ENCODE assay signal across 20 cellular contexts in the genomic region with DNA sequence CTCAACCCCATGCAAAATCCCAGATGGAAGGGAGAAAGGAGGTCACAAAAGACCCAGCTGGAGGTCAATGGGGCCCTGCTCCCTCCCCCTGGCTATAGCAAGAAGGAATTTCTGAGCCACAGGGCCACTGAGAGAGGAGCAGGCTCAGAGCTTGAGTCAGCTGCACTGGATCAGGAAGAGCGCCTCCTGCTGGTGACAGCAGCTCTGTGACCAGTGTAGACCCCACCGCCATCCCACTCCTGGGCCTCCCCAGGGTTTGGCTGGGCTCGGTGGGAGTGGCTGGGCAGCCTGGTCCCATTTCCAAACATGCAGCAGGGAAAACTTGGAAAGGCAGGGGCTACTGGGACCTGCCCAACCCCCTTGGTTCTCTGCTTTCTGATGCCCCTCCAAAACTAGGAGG. TPM values are rescaled to one million over a fixed set of nuclear protein-coding genes. Genes with fewer than 3 reads are reported as not detected.
A peak's percentile ranks its signal among the peaks of the same experiment; 100 is the strongest.
DNase-seq lines count a peak whose midpoint lies in the region; ATAC-seq and TF ChIP-seq lines count a peak whose summit lies in the region.
"Had no signal": no experiment of that assay in that cellular context is flagged by ENCODE, and none has a peak within 500 bp of the region (broad histone marks: within the 10 kb centered on the region; RNA-seq: fewer than 3 reads in every experiment).

No MANE protein-coding gene starts in this region.

- H3K79me2 ChIP-seq in H9 (ENCODE audit: insufficient read depth, low read length), result no peaks in the 10 kb centered on the region

- POLR2A ChIA-PET in WTC11 (lab: Charles Lee), result interaction anchor here (1.0 kb wide), 1 partner anchor 9 kb away, joined by 4 read pairs; no protein-coding TSS in a partner anchor
- POLR2A ChIA-PET in CD8-positive, alpha-beta memory T cell (lab: Charles Lee), result no interaction called here

- no peak overlapping the region for H4K8ac ChIP-seq in H9 (replicated peaks; ENCODE audit: insufficient read length, low read depth, low read length)

- no peak overlapping the region for H3K27ac Mint-ChIP-seq in H9
- H3K27ac Mint-ChIP-seq in WTC11, result no peak overlapping the region
- no peak overlapping the region for H3K27ac Mint-ChIP-seq in CD8-positive, alpha-beta memory T cell
- H3K27ac Mint-ChIP-seq: activated CD4-positive, alpha-beta T cell treated with anti-CD3 and anti-CD28 coated beads, Interleukin-2, amount 10 ng/mL, durations not matched to agents 24 days and 14 days; activated T-helper 1 cell treated with anti-CD3 and anti-CD28 coated beads, Interleukin-12 subunit alpha, Interleukin-12 subunit beta, Interleukin-2, Interleukin-4 antibody, amounts not matched to agents 30 ng/mL and 10 ng/mL and 1 ng/mL, durations not matched to agents 14 hours and 24 hours and 36 hours had no signal

- no peak overlapping the region for H2BK20ac ChIP-seq in H9 (ENCODE audit: low read depth, low read length, poor library complexity, severe bottlenecking)

- H3K14ac ChIP-seq in H9 (ENCODE audit: insufficient read depth, low read length), result no peak overlapping the region

- H3K4ac ChIP-seq in H9 (ENCODE audit: low read depth, low read length), result no peak overlapping the region

- H3K27ac ChIP-seq in H9 (ENCODE audit: insufficient read length, low read depth, low read length) (no peak overlapping the region), lower lobe of right lung (no peak overlapping the region)
- no peak overlapping the region for H3K27ac ChIP-seq in CD8-positive, alpha-beta memory T cell (ENCODE audit: low read depth, low read length)
- H3K27ac ChIP-seq: BLaER1 treated with 17β-estradiol and CSF1 and Interleukin-3, amounts not matched to agents 10 nM and 100 nM had no signal

- H3K36me3 ChIP-seq in kidney epithelial cell (ENCODE audit: control insufficient read depth, insufficient read depth, low read length) (no peaks in the 10 kb centered on the region), lower lobe of right lung (no peaks in the 10 kb centered on the region)
- H3K36me3 ChIP-seq in CD8-positive, alpha-beta memory T cell (ENCODE audit: insufficient read depth, low read length), result no peaks in the 10 kb centered on the region
- H3K36me3 ChIP-seq: BLaER1 treated with 17β-estradiol and CSF1 and Interleukin-3, amounts not matched to agents 10 nM and 100 nM had no signal

- H2BK5ac ChIP-seq in H9 (ENCODE audit: insufficient read length, low read length), result no peak overlapping the region

- H4K91ac ChIP-seq in H9 (ENCODE audit: insufficient read length, low read depth, low read length), result no peak overlapping the region

- H3K56ac ChIP-seq in H9 (ENCODE audit: insufficient read length, low read depth, low read length), result no peak overlapping the region

- H2AK5ac ChIP-seq in H9 (ENCODE audit: insufficient read length, low read length), result no peak overlapping the region

- H3K4me1 Mint-ChIP-seq in H9 (peaks cover 21 to 31% of the 10 kb centered on the region in 2 experiments), WTC11 (peaks cover 25% of the 10 kb centered on the region)
- H3K4me1 Mint-ChIP-seq in CD8-positive, alpha-beta memory T cell, result peaks cover 0 to 1% (median under 1%) of the 10 kb centered on the region in 3 donors
- H3K4me1 Mint-ChIP-seq: activated CD4-positive, alpha-beta T cell treated with anti-CD3 and anti-CD28 coated beads, Interleukin-2, amount 10 ng/mL, durations not matched to agents 24 days and 14 days had no signal

- no peak overlapping the region for H2BK12ac ChIP-seq in H9 (ENCODE audit: insufficient read length, low read depth, low read length)

- H3K4me3 ChIP-seq in kidney epithelial cell (ENCODE audit: low read depth, low read length), result no peak overlapping the region
- no peak overlapping the region for H3K4me3 ChIP-seq in CD8-positive, alpha-beta memory T cell (ENCODE audit: low read length)
- H3K4me3 ChIP-seq in lower lobe of right lung, result no peak overlapping the region
- H3K4me3 ChIP-seq: BLaER1 treated with 17β-estradiol and CSF1 and Interleukin-3, amounts not matched to agents 10 nM and 100 nM had no signal

- TF ChIP-seq CTCF in H9 (conservative IDR thresholded peaks at IDR 0.05), result peak; percentile 75
- TF ChIP-seq CTCF in WTC11 (IDR thresholded peaks at IDR 0.05), result peak; percentile 57; the same call in 1 of the 2 replicates
- peak; percentile 24 for TF ChIP-seq CTCF in kidney epithelial cell (IDR thresholded peaks at IDR 0.05; ENCODE audit: insufficient read depth, low read length, poor library complexity, severe bottlenecking)
- TF ChIP-seq CTCF in lower lobe of right lung (IDR thresholded peaks at IDR 0.05), result no peak

- H2BK120ac ChIP-seq in H9 (ENCODE audit: low read depth, low read length, poor library complexity, severe bottlenecking), result no peak overlapping the region

- H3K4me3 Mint-ChIP-seq in H9 (no peak overlapping the region), WTC11 (no peak overlapping the region)
- no peak overlapping the region for H3K4me3 Mint-ChIP-seq in CD8-positive, alpha-beta memory T cell
- H3K4me3 Mint-ChIP-seq: activated CD4-positive, alpha-beta T cell treated with anti-CD3 and anti-CD28 coated beads, Interleukin-2, amount 10 ng/mL, durations not matched to agents 24 days and 14 days; activated T-helper 1 cell treated with anti-CD3 and anti-CD28 coated beads, Interleukin-12 subunit alpha, Interleukin-12 subunit beta, Interleukin-2, Interleukin-4 antibody, amounts not matched to agents 30 ng/mL and 10 ng/mL and 1 ng/mL, durations not matched to agents 14 hours and 24 hours and 36 hours had no signal

- H3K23me2 ChIP-seq in H9 (ENCODE audit: insufficient read length, low read depth, low read length, poor library complexity, severe bottlenecking), result no peaks in the 10 kb centered on the region

- H3K36me3 Mint-ChIP-seq in H9 (ENCODE audit: insufficient read depth in 1 of 3, low read depth in 3 of 3) (no peaks in the 10 kb centered on the region), WTC11 (no peaks in the 10 kb centered on the region)
- no peaks in the 10 kb centered on the region for H3K36me3 Mint-ChIP-seq in CD8-positive, alpha-beta memory T cell

- H4K5ac ChIP-seq in H9 (ENCODE audit: insufficient read length, low read depth, low read length), result no peak overlapping the region

- H2BK15ac ChIP-seq in H9 (ENCODE audit: low read depth, low read length), result no peak overlapping the region

- ATAC-seq in WTC11 (peak; percentile 93), lower lobe of right lung (no peak)

- H3T11ph ChIP-seq in H9 (ENCODE audit: low read length), result no peak overlapping the region

- intact Hi-C loops in lower lobe of right lung (cut with DNase I), result no loop called here

- H3K4me1 ChIP-seq in H9 (ENCODE audit: insufficient read depth, low read length), result no peaks in the 10 kb centered on the region
- H3K4me1 ChIP-seq in CD8-positive, alpha-beta memory T cell (ENCODE audit: insufficient read depth, low read length), result peaks cover 2% of the 10 kb centered on the region
- H3K4me1 ChIP-seq in lower lobe of right lung, result no peaks in the 10 kb centered on the region
- H3K4me1 ChIP-seq: BLaER1 treated with 17β-estradiol and CSF1 and Interleukin-3, amounts not matched to agents 10 nM and 100 nM had no signal

- no peak overlapping the region for H3K9ac ChIP-seq in H9 (ENCODE audit: extremely low read depth, insufficient read length, low read length)
- H3K9ac ChIP-seq: BLaER1 treated with 17β-estradiol and CSF1 and Interleukin-3, amounts not matched to agents 10 nM and 100 nM had no signal

- no peaks in the 10 kb centered on the region for H3K9me3 ChIP-seq in H9 (ENCODE audit: control insufficient read depth, low read depth, low read length)
- no peaks in the 10 kb centered on the region for H3K9me3 ChIP-seq in CD8-positive, alpha-beta memory T cell (ENCODE audit: low read length)
- H3K9me3 ChIP-seq in lower lobe of right lung, result no peaks in the 10 kb centered on the region
- H3K9me3 ChIP-seq: BLaER1 treated with 17β-estradiol and CSF1 and Interleukin-3, amounts not matched to agents 10 nM and 100 nM had no signal

- H2AFZ ChIP-seq in H9 (ENCODE audit: low read length), result no peak overlapping the region

- no peaks in the 10 kb centered on the region for H3K9me3 Mint-ChIP-seq in H9
- no peaks in the 10 kb centered on the region for H3K9me3 Mint-ChIP-seq in WTC11
- no peaks in the 10 kb centered on the region for H3K9me3 Mint-ChIP-seq in CD8-positive, alpha-beta memory T cell
- H3K9me3 Mint-ChIP-seq: activated CD4-positive, alpha-beta T cell treated with anti-CD3 and anti-CD28 coated beads, Interleukin-2, amount 10 ng/mL, durations not matched to agents 24 days and 14 days; activated T-helper 1 cell treated with anti-CD3 and anti-CD28 coated beads, Interleukin-12 subunit alpha, Interleukin-12 subunit beta, Interleukin-2, Interleukin-4 antibody, amounts not matched to agents 30 ng/mL and 10 ng/mL and 1 ng/mL, durations not matched to agents 14 hours and 24 hours and 36 hours had no signal

- no peaks in the 10 kb centered on the region for H3K79me1 ChIP-seq in H9 (ENCODE audit: insufficient read depth, low read depth, low read length, poor library complexity, severe bottlenecking)

- WGBS in H9 (ENCODE audit: extremely low coverage, insufficient read length, low lambda C conversion rate), result no CpG with 5 or more reads among the region's 3 CpGs

- H3K27me3 Mint-ChIP-seq in H9 (ENCODE audit: low read depth), result peaks cover 21% of the 10 kb centered on the region
- H3K27me3 Mint-ChIP-seq in WTC11 (ENCODE audit: low read depth), result peaks cover 12% of the 10 kb centered on the region
- peaks cover 33 to 41% of the 10 kb centered on the region in 2 donors for H3K27me3 Mint-ChIP-seq in CD8-positive, alpha-beta memory T cell

- CTCF ChIA-PET in WTC11 (lab: Charles Lee), result interaction anchor here (0.6 to 3.1 kb wide), 16 partner anchors 9 to 227 kb away, joined by 3 to 37 read pairs (median 4); a partner anchor contains a TSS
- CTCF ChIA-PET in CD8-positive, alpha-beta memory T cell (lab: Charles Lee), result interaction anchor here (0.9 kb wide), 1 partner anchor 96 kb away, joined by 3 read pairs; no protein-coding TSS in a partner anchor

- H4K20me1 ChIP-seq in H9 (ENCODE audit: control insufficient read depth, insufficient read depth, insufficient read length), result no peaks in the 10 kb centered on the region
- H4K20me1 ChIP-seq: BLaER1 treated with 17β-estradiol and CSF1 and Interleukin-3, amounts not matched to agents 10 nM and 100 nM had no signal

- no peak overlapping the region for H3K18ac ChIP-seq in H9 (ENCODE audit: insufficient read length, low read depth, low read length)

- peak; percentile 2 for DNase-seq in COLO668 (lab: John Stamatoyannopoulos, UW; ENCODE audit: unreplicated experiment)
- DNase-seq in H9, result peak; percentile 50
- peak; percentile 40 for DNase-seq in WTC11 (ENCODE audit: low spot score)
- DNase-seq in kidney epithelial cell (ENCODE audit: low read depth), result no peak
- DNase-seq in CD8-positive, alpha-beta memory T cell, result no peak
- no peak for DNase-seq in anterior cingulate cortex (lab: John Stamatoyannopoulos, UW)
- no peak for DNase-seq in lower lobe of right lung
- DNase-seq in activated naive CD4-positive, alpha-beta T cell treated with anti-CD3 and anti-CD28 coated beads, Interleukin-2, amount 50 U/mL, for 16 hours, result no peak
- DNase-seq: activated CD4-positive, alpha-beta T cell treated with anti-CD3 and anti-CD28 coated beads, Interleukin-2, amount 10 ng/mL, durations not matched to agents 24 days and 14 days; aorta; islet precursor cell; NCI-H1436 treated with DMSO at 0.1 percent for 48 hours; NCI-H446 treated with DMSO at 0.1 percent for 48 hours; RPMI8226; stimulated activated CD4-positive, alpha-beta T cell treated with anti-CD3 and anti-CD28 coated beads, Interleukin-1b, Interleukin-23, amount 100 ng/mL, for 48 hours; T-helper 2 cell had no signal

- H3K23ac ChIP-seq in H9 (ENCODE audit: insufficient read length, low read depth, low read length), result no peak overlapping the region

- no peak overlapping the region for H3K4me2 ChIP-seq in H9 (ENCODE audit: insufficient read depth, insufficient read length, low read length)
- H3K4me2 ChIP-seq: BLaER1 treated with 17β-estradiol and CSF1 and Interleukin-3, amounts not matched to agents 10 nM and 100 nM had no signal

- H3K27me3 ChIP-seq in H9 (ENCODE audit: insufficient read depth, low read length) (no peaks in the 10 kb centered on the region), kidney epithelial cell (ENCODE audit: control insufficient read depth, insufficient read depth, low read length) (no peaks in the 10 kb centered on the region), lower lobe of right lung (ENCODE audit: low read depth) (no peaks in the 10 kb centered on the region)
- no peaks in the 10 kb centered on the region for H3K27me3 ChIP-seq in CD8-positive, alpha-beta memory T cell (ENCODE audit: insufficient read depth, low read length, poor library complexity, severe bottlenecking)
- H3K27me3 ChIP-seq: BLaER1 treated with 17β-estradiol and CSF1 and Interleukin-3, amounts not matched to agents 10 nM and 100 nM had no signal

RNA-seq across cellular contexts. Expression of a gene that starts 31.5 kb away (rescaled TPM):
- total RNA-seq in H9 (2021), result not detected in 2 replicates
- not detected in 3 replicates for total RNA-seq in WTC11 (2021)
- not detected in 2 replicates for total RNA-seq in kidney epithelial cell
- not detected for total RNA-seq in CD8-positive, alpha-beta memory T cell
- polyA plus RNA-seq in CD8-positive, alpha-beta memory T cell, result not detected
- not detected for total RNA-seq in lower lobe of right lung
- total RNA-seq: activated CD4-positive, alpha-beta T cell treated with anti-CD3 and anti-CD28 coated beads, Interleukin-2, amount 10 ng/mL, durations not matched to agents 24 days and 14 days; activated T-helper 1 cell treated with anti-CD3 and anti-CD28 coated beads, Interleukin-12 subunit alpha, Interleukin-12 subunit beta, Interleukin-2, Interleukin-4 antibody, amounts not matched to agents 30 ng/mL and 10 ng/mL and 1 ng/mL, durations not matched to agents 14 hours and 24 hours and 36 hours; aorta; pulmonary artery endothelial cell; ureter had no signal
- polyA plus RNA-seq: aorta had no signal

Comparison
In these comparisons a context has a peak if more than half of its experiments do, and no peak if none do; other contexts are left out.
1. DNase-seq: peak in COLO668 (single experiment), H9 (single experiment) and WTC11 (single experiment); none in kidney epithelial cell (single experiment), CD8-positive, alpha-beta memory T cell (0 of 5), anterior cingulate cortex (0 of 58), lower lobe of right lung (single experiment) and activated naive CD4-positive, alpha-beta T cell treated with anti-CD3 and anti-CD28 coated beads, Interleukin-2, amount 50 U/mL, for 16 hours (single experiment).